ENCODE assay signal across 11 cellular contexts in genomic region chr15:22788004-22788403, GRCh38. TPM values are rescaled to one million over a fixed set of nuclear protein-coding genes. Genes with fewer than 3 reads are reported as not detected.
DNase-seq lines count a peak whose midpoint lies in the region; ATAC-seq, FAIRE-seq and TF ChIP-seq lines count a peak whose summit lies in the region.
"Had no signal": no experiment of that assay in that cellular context is flagged by ENCODE, and none has a peak within 500 bp of the region (broad histone marks: within the 10 kb centered on the region; RNA-seq: fewer than 3 reads in every experiment).

No MANE protein-coding gene starts in this region.

- H3K4me3 ChIP-seq in PC-9 (no peak overlapping the region), H1 (ENCODE audit: extremely low read depth in 1 of 4, insufficient read depth in 2 of 4, low read depth in 3 of 4, low read length in 4 of 4) (peak overlapping the region in 2 of 4 experiments; percentile 44 to 89; a peak in 2 of 8 replicates)

- TF ChIP-seq EP300 in H1 (IDR thresholded peaks at IDR 0.05; ENCODE audit: borderline replicate concordance in 1 of 2, low read depth in 2 of 2, low read length in 2 of 2), result no peak

- no peak overlapping the region for H2BK5ac ChIP-seq in H1 (ENCODE audit: low read depth, low read length)

- H3K9me3 ChIP-seq in PC-9 (ENCODE audit: insufficient read depth, low read depth) (no peaks in the 10 kb centered on the region), H1 (ENCODE audit: insufficient read depth in 2 of 2, low read depth in 1 of 2, low read length in 1 of 2) (no peaks in the 10 kb centered on the region)
- H3K9me3 ChIP-seq: right atrium auricular region had no signal

- no peak overlapping the region for H3K27ac Mint-ChIP-seq in activated CD4-positive, alpha-beta T cell treated with anti-CD3 and anti-CD28 coated beads, Interleukin-2, amount 10 ng/mL, durations not matched to agents 7 days and 5 days
- peak overlapping the region; percentile 81 for H3K27ac Mint-ChIP-seq in osteocyte (ENCODE audit: unreplicated experiment)

- H3K23me2 ChIP-seq in H1 (ENCODE audit: low read depth, low read length), result peaks cover 7% of the 10 kb centered on the region; the same call in 1 of the 2 replicates

- no peak overlapping the region for H2BK20ac ChIP-seq in H1 (ENCODE audit: low read length)

- H4K5ac ChIP-seq in H1 (ENCODE audit: insufficient read length, low read depth, low read length), result no peak overlapping the region

- 89% methylated on average over 19 of the region's 20 CpGs; no CpG with 5 or more reads in 1 of the 2 experiments for WGBS in H1 (ENCODE audit: extremely low coverage in 1 of 2, insufficient coverage in 1 of 2, insufficient read length in 1 of 2, insufficient replicate concordance in 2 of 2, low coverage in 1 of 2, low lambda C conversion rate in 2 of 2, missing lambda C conversion rate in 1 of 2), 2 experiments

- no peak overlapping the region for H2AK5ac ChIP-seq in H1 (ENCODE audit: low read depth, low read length)

- H3K79me1 ChIP-seq in H1 (ENCODE audit: low read depth, low read length), result peaks cover 8% of the 10 kb centered on the region

- POLR2A ChIA-PET in activated CD4-positive, alpha-beta T cell treated with anti-CD3 and anti-CD28 coated beads, Interleukin-2, amount 10 ng/mL, durations not matched to agents 7 days and 5 days (lab: Charles Lee), result interaction anchor here (0.6 kb wide), 1 partner anchor 96 kb away, joined by 3 read pairs; no protein-coding TSS in a partner anchor
- POLR2A ChIA-PET in PC-9 (lab: Charles Lee; ENCODE audit: unreplicated experiment), result no interaction called here
- POLR2A ChIA-PET in H1 (lab: Charles Lee; ENCODE audit: partially characterized antibody), result no interaction called here

- no peaks in the 10 kb centered on the region for H3F3A ChIP-seq in PC-9 (ENCODE audit: insufficient read depth, low read depth)

- no peak overlapping the region for H3K4ac ChIP-seq in H1 (replicated peaks; ENCODE audit: insufficient read length, low read depth, low read length)

- no peak for ATAC-seq in HG02571 (IDR thresholded peaks at IDR 0.05; ENCODE audit: unreplicated experiment)

- no peak for DNase-seq in activated CD4-positive, alpha-beta T cell treated with anti-CD3 and anti-CD28 coated beads, Interleukin-2, amount 10 ng/mL, durations not matched to agents 7 days and 5 days
- no peak for DNase-seq in activated CD4-positive, alpha-beta T cell treated with anti-CD3 and anti-CD28 coated beads for 4 hours
- DNase-seq in PC-9 (no peak), H1 (ENCODE audit: low read depth in 1 of 2, low spot score in 2 of 2) (no peak), osteocyte (ENCODE audit: extremely low spot score, unreplicated experiment) (no peak), mesenteric fat pad (ENCODE audit: low spot score) (no peak), middle frontal gyrus (ENCODE audit: extremely low spot score, low spot score) (no peak)
- DNase-seq: foreskin melanocyte had no signal

- H4K20me1 ChIP-seq in PC-9 (ENCODE audit: insufficient read depth) (no peaks in the 10 kb centered on the region), H1 (replicated peaks in 1 of 2; ENCODE audit: control insufficient read depth in 1 of 2, insufficient read depth in 2 of 2, low read length in 2 of 2) (peaks cover 0 to 7% of the 10 kb centered on the region in 2 experiments)

- peaks cover 2% of the 10 kb centered on the region for H3K9me3 Mint-ChIP-seq in activated CD4-positive, alpha-beta T cell treated with anti-CD3 and anti-CD28 coated beads, Interleukin-2, amount 10 ng/mL, durations not matched to agents 7 days and 5 days
- H3K9me3 Mint-ChIP-seq in osteocyte (ENCODE audit: unreplicated experiment), result peaks cover 5% of the 10 kb centered on the region

- no peak for TF ChIP-seq POLR2A in H1 (IDR thresholded peaks at IDR 0.05; ENCODE audit: control extremely low read depth in 1 of 2, low read depth in 2 of 2, low read length in 2 of 2)

- H4K91ac ChIP-seq in H1 (replicated peaks; ENCODE audit: insufficient read length, low read length), result no peak overlapping the region

- TF ChIP-seq RAD21 in H1 (IDR thresholded peaks at IDR 0.05 in 1 of 2, conservative IDR thresholded peaks at IDR 0.05 in 1 of 2; ENCODE audit: low read depth in 2 of 2, low read length in 2 of 2), result no peak

- no peak overlapping the region for H2BK15ac ChIP-seq in H1 (ENCODE audit: low read length)

- no peak overlapping the region for H3K23ac ChIP-seq in H1 (ENCODE audit: insufficient read length)

- no peak for TF ChIP-seq CTCF in PC-9 (conservative IDR thresholded peaks at IDR 0.05)
- TF ChIP-seq CTCF in H1 (IDR thresholded peaks at IDR 0.05; ENCODE audit: control extremely low read depth in 1 of 3, insufficient read depth in 1 of 3, low read depth in 1 of 3, low read length in 3 of 3), result no peak
- no peak for TF ChIP-seq CTCF in osteocyte (IDR thresholded peaks at IDR 0.05)

- H3K4me2 ChIP-seq in PC-9 (no peak overlapping the region), H1 (ENCODE audit: insufficient read depth in 1 of 2, low read depth in 2 of 2, low read length in 2 of 2) (peak overlapping the region; percentile 74 to 77; a peak in 1 of 4 replicates)

- H3K27me3 Mint-ChIP-seq in activated CD4-positive, alpha-beta T cell treated with anti-CD3 and anti-CD28 coated beads, Interleukin-2, amount 10 ng/mL, durations not matched to agents 7 days and 5 days, result no peaks in the 10 kb centered on the region
- H3K27me3 Mint-ChIP-seq in osteocyte (ENCODE audit: unreplicated experiment), result no peaks in the 10 kb centered on the region

- H3K9ac ChIP-seq in H1 (replicated peaks in 1 of 4; ENCODE audit: extremely low read depth in 1 of 4, low read depth in 3 of 4, low read length in 3 of 4), result 0 out of 7 replicates have a peak overlapping the region, but pooled peaks of 1 of the 4 experiments have one; percentile 10

- FAIRE-seq in H1 (lab: Jason Lieb, UNC), result no peak

- BruUV-seq in PC-9 (replicated peaks; lab: Mats Ljungman, UMichigan), result TSS peak; percentile 45

- H2BK12ac ChIP-seq in H1 (ENCODE audit: low read depth, low read length), result peak overlapping the region; percentile 60; the same call in 1 of the 2 replicates

- no peak overlapping the region for H4K8ac ChIP-seq in H1 (ENCODE audit: extremely low read depth, insufficient read depth, low read length)

- no peaks in the 10 kb centered on the region for H3K9me2 ChIP-seq in PC-9 (ENCODE audit: insufficient read depth)

- CTCF ChIA-PET in activated CD4-positive, alpha-beta T cell treated with anti-CD3 and anti-CD28 coated beads, Interleukin-2, amount 10 ng/mL, durations not matched to agents 7 days and 5 days (lab: Charles Lee), result no interaction called here
- CTCF ChIA-PET in PC-9 (lab: Charles Lee), result no interaction called here
- CTCF ChIA-PET in H1 (lab: Charles Lee; ENCODE audit: partially characterized antibody), result interaction anchor here (0.6 to 1.5 kb wide), 3 partner anchors 41 to 182 kb away, joined by 3 to 5 read pairs (median 5); no protein-coding TSS in a partner anchor

- no peak overlapping the region for H3K27ac ChIP-seq in PC-9
- no peak overlapping the region for H3K27ac ChIP-seq in H1 (ENCODE audit: low read depth, low read length)
- H3K27ac ChIP-seq: cardiac muscle cell had no signal

- H3K14ac ChIP-seq in H1 (ENCODE audit: insufficient read length), result no peak overlapping the region

- H3K79me2 ChIP-seq in PC-9 (ENCODE audit: low read depth), result no peaks in the 10 kb centered on the region; the same call in 1 of the 2 replicates
- H3K79me2 ChIP-seq in H1 (ENCODE audit: control insufficient read depth in 1 of 2, insufficient read depth in 2 of 2, low read length in 2 of 2), result peaks cover 2 to 27% of the 10 kb centered on the region in 2 experiments; a peak in 3 of 4 replicates

- H2AFZ ChIP-seq in PC-9 (no peak overlapping the region), H1 (ENCODE audit: low read length) (no peak overlapping the region)

- no peak overlapping the region for H3K18ac ChIP-seq in H1 (ENCODE audit: extremely low read depth, low read length)

- peak overlapping the region; percentile 81 for H3K4me3 Mint-ChIP-seq in activated CD4-positive, alpha-beta T cell treated with anti-CD3 and anti-CD28 coated beads, Interleukin-2, amount 10 ng/mL, durations not matched to agents 7 days and 5 days
- H3K4me3 Mint-ChIP-seq in osteocyte (ENCODE audit: unreplicated experiment), result peak overlapping the region; percentile 78

- H3K4me1 Mint-ChIP-seq in activated CD4-positive, alpha-beta T cell treated with anti-CD3 and anti-CD28 coated beads, Interleukin-2, amount 10 ng/mL, durations not matched to agents 7 days and 5 days, result peaks cover 18% of the 10 kb centered on the region
- H3K4me1 Mint-ChIP-seq in osteocyte (ENCODE audit: unreplicated experiment), result peaks cover 17% of the 10 kb centered on the region

- H3K4me1 ChIP-seq in PC-9 (replicated peaks; ENCODE audit: insufficient read depth) (no peaks in the 10 kb centered on the region), H1 (replicated peaks in 1 of 4; ENCODE audit: control insufficient read depth in 3 of 4, insufficient read depth in 4 of 4, low read length in 3 of 4) (peaks cover 0 to 4% (median 0%) of the 10 kb centered on the region in 4 experiments; a peak in 1 of 7 replicates)
- H3K4me1 ChIP-seq: right atrium auricular region had no signal

- H3K27me3 ChIP-seq in PC-9 (ENCODE audit: insufficient read depth, low read depth) (no peaks in the 10 kb centered on the region), H1 (replicated peaks in 1 of 4; ENCODE audit: control insufficient read depth in 3 of 4, extremely low read depth in 1 of 4, insufficient read depth in 3 of 4, low read length in 3 of 4) (peaks cover 0 to 11% (median 6%) of the 10 kb centered on the region in 4 experiments; a peak in 6 of 7 replicates)
- H3K27me3 ChIP-seq: cardiac muscle cell, right atrium auricular region had no signal

- no peak overlapping the region for H3K56ac ChIP-seq in H1 (replicated peaks; ENCODE audit: insufficient read length, low read depth, low read length)

- H3K36me3 Mint-ChIP-seq in activated CD4-positive, alpha-beta T cell treated with anti-CD3 and anti-CD28 coated beads, Interleukin-2, amount 10 ng/mL, durations not matched to agents 7 days and 5 days (ENCODE audit: low read depth), result peaks cover 15% of the 10 kb centered on the region
- peaks cover 6% of the 10 kb centered on the region for H3K36me3 Mint-ChIP-seq in osteocyte (ENCODE audit: unreplicated experiment)

- intact Hi-C loops in PC-9 (cut with micrococcal nuclease; ENCODE audit: unreplicated experiment), result no loop called here

- H2BK120ac ChIP-seq in H1 (replicated peaks; ENCODE audit: low read depth, low read length), result no peak overlapping the region

- H3K36me3 ChIP-seq in PC-9 (ENCODE audit: low read depth) (no peaks in the 10 kb centered on the region), H1 (ENCODE audit: control insufficient read depth in 2 of 4, insufficient read depth in 4 of 4, low read length in 3 of 4) (no peaks in the 10 kb centered on the region)
- H3K36me3 ChIP-seq: cardiac muscle cell, right atrium auricular region had no signal

RNA-seq across cellular contexts. Expression of gene NIPA1, which starts 1.6 kb away (rescaled TPM):
- 10 to 100 TPM; 17.5 to 18.0 TPM for total RNA-seq in activated CD4-positive, alpha-beta T cell treated with anti-CD3 and anti-CD28 coated beads, Interleukin-2, amount 10 ng/mL, durations not matched to agents 7 days and 5 days
- total RNA-seq in PC-9 (2021) (15.8 and 18.6 TPM in 2 replicates), osteocyte (14.7 and 15.5 TPM in 2 replicates), mesenteric fat pad (10.2 TPM)
- total RNA-seq in H1 (2021; fragmentation: NEBNext Ultra II Directional; extraction: Animal tissue kit (Norgen Biotek cat#: 25700)), result 10.1 and 12.3 TPM in 2 replicates
- polyA plus RNA-seq in H1 (2011; rRNA removed), result 8.1 and 10.3 TPM in 2 replicates
- polyA plus RNA-seq in H1 (2011; cell fraction: cytosol; rRNA removed), result 9.3 TPM
- polyA plus RNA-seq in H1 (2011; cell fraction: nucleus; rRNA removed), result 8.9 TPM
- polyA plus RNA-seq in H1 (2012, experiment 1 of 2), result 9.4 to 10.4 TPM (median 9.8 TPM) in 4 replicates
- polyA plus RNA-seq in H1 (2012, experiment 2 of 2), result 1.9 TPM
- polyA plus RNA-seq in H1 (2013, experiment 1 of 2), result 8.3 TPM
- polyA plus RNA-seq in H1 (2013, experiment 2 of 2), result 9.6 TPM
- 29.8 and 33.9 TPM in 2 replicates for polyA minus RNA-seq in H1 (2011; rRNA and poly(A)+ RNA removed)
- polyA minus RNA-seq in H1 (2011; cell fraction: cytosol; rRNA and poly(A)+ RNA removed), result 12.6 TPM
- polyA minus RNA-seq in H1 (2011; cell fraction: nucleus; rRNA and poly(A)+ RNA removed), result 6.4 TPM

RNA-seq across cellular contexts. Expression of gene NIPA2, which starts 50.5 kb away (rescaled TPM):
- 10 to 100 TPM; 39.5 to 48.5 TPM for total RNA-seq in activated CD4-positive, alpha-beta T cell treated with anti-CD3 and anti-CD28 coated beads, Interleukin-2, amount 10 ng/mL, durations not matched to agents 7 days and 5 days
- total RNA-seq in PC-9 (2021) (48.4 and 65.6 TPM in 2 replicates), osteocyte (57.1 TPM in 2 replicates), mesenteric fat pad (43.4 TPM)
- total RNA-seq in H1 (2021; fragmentation: NEBNext Ultra II Directional; extraction: Animal tissue kit (Norgen Biotek cat#: 25700)), result 77.4 and 81.7 TPM in 2 replicates
- polyA plus RNA-seq in H1 (2011; rRNA removed), result 30.3 and 38.5 TPM in 2 replicates
- polyA plus RNA-seq in H1 (2011; cell fraction: cytosol; rRNA removed), result 41.3 TPM
- 20.3 TPM for polyA plus RNA-seq in H1 (2011; cell fraction: nucleus; rRNA removed)
- 42.1 to 54.4 TPM (median 45.9 TPM) in 4 replicates for polyA plus RNA-seq in H1 (2012, experiment 1 of 2)
- 14.2 TPM for polyA plus RNA-seq in H1 (2012, experiment 2 of 2)
- 70.7 TPM for polyA plus RNA-seq in H1 (2013, experiment 1 of 2)
- polyA plus RNA-seq in H1 (2013, experiment 2 of 2), result 77.5 TPM
- polyA minus RNA-seq in H1 (2011; rRNA and poly(A)+ RNA removed), result 30.2 and 31.6 TPM in 2 replicates
- 44.5 TPM for polyA minus RNA-seq in H1 (2011; cell fraction: cytosol; rRNA and poly(A)+ RNA removed)
- 48.6 TPM for polyA minus RNA-seq in H1 (2011; cell fraction: nucleus; rRNA and poly(A)+ RNA removed)
